8 cellular contexts compared by ENCODE assay signal in genomic region chr19:29587518-29587986, GRCh38. TPM values are rescaled to one million over a fixed set of nuclear protein-coding genes. Genes with fewer than 3 reads are reported as not detected.
DNase-seq lines count a peak whose midpoint lies in the region; ATAC-seq and TF ChIP-seq lines count a peak whose summit lies in the region.

No MANE protein-coding gene starts in this region.

- peak; percentile 82 to 86 for DNase-seq in activated T-cell treated with anti-CD3 and anti-CD28 coated beads, Interleukin-2, amount 50 U/mL, for 72 hours
- peak; percentile 63 for DNase-seq in stimulated activated CD4-positive, alpha-beta T cell treated with anti-CD3 and anti-CD28 coated beads, Interleukin-4, amount 100 ng/mL, for 24 hours
- DNase-seq in colonic mucosa, result no peak
- no peak for DNase-seq in spleen
- DNase-seq in H9, result no peak
- no peak for DNase-seq in ACHN

- ATAC-seq in GM19395 (IDR thresholded peaks at IDR 0.05; ENCODE audit: unreplicated experiment) (peak; percentile 91), HG03520 (IDR thresholded peaks at IDR 0.05; ENCODE audit: unreplicated experiment) (peak; percentile 75)
- ATAC-seq in activated T-cell treated with anti-CD3 and anti-CD28 coated beads, Interleukin-2, amount 50 U/mL, for 72 hours (replicated peaks in 1 of 2), result peak; percentile 99

- no peak overlapping the region for H3K9ac ChIP-seq in colonic mucosa (ENCODE audit: low read depth in 2 of 2, low read length in 2 of 2)
- H3K9ac ChIP-seq in H9 (ENCODE audit: extremely low read depth, insufficient read length, low read length), result no peak overlapping the region

- H3K36me3 ChIP-seq in colonic mucosa, result no peaks in the 10 kb centered on the region
- H3K36me3 ChIP-seq in spleen, result no peaks in the 10 kb centered on the region

- TF ChIP-seq CTCF in colonic mucosa (IDR thresholded peaks at IDR 0.05) (no peak), spleen (IDR thresholded peaks at IDR 0.05 in 8 of 11, conservative IDR thresholded peaks at IDR 0.05 in 3 of 11) (no peak), H9 (conservative IDR thresholded peaks at IDR 0.05) (no peak)

- no peak overlapping the region for H3K23ac ChIP-seq in H9 (ENCODE audit: insufficient read length, low read depth, low read length)

- no peaks in the 10 kb centered on the region for H3K23me2 ChIP-seq in H9 (ENCODE audit: insufficient read length, low read depth, low read length, poor library complexity, severe bottlenecking)

- H3K9me3 ChIP-seq in colonic mucosa, result no peaks in the 10 kb centered on the region
- peaks cover 0 to 28% (median 5%) of the 10 kb centered on the region in 8 donors for H3K9me3 ChIP-seq in spleen
- H3K9me3 ChIP-seq in H9 (ENCODE audit: control insufficient read depth, low read depth, low read length), result no peaks in the 10 kb centered on the region

- H3K27ac Mint-ChIP-seq in activated T-cell treated with anti-CD3 and anti-CD28 coated beads, Interleukin-2, amount 50 U/mL, for 72 hours, result peak overlapping the region; percentile 31
- no peak overlapping the region for H3K27ac Mint-ChIP-seq in H9

- no peak overlapping the region for H2AK5ac ChIP-seq in H9 (ENCODE audit: insufficient read length, low read length)

- H2BK5ac ChIP-seq in H9 (ENCODE audit: insufficient read length, low read length), result no peak overlapping the region

- H3K79me2 ChIP-seq in H9 (ENCODE audit: insufficient read depth, low read length), result no peaks in the 10 kb centered on the region

- peak overlapping the region; percentile 12 to 31 for H3K4me3 Mint-ChIP-seq in activated T-cell treated with anti-CD3 and anti-CD28 coated beads, Interleukin-2, amount 50 U/mL, for 72 hours
- no peak overlapping the region; a peak in 1 of 5 replicates for H3K4me3 Mint-ChIP-seq in H9

- H2BK20ac ChIP-seq in H9 (ENCODE audit: low read depth, low read length, poor library complexity, severe bottlenecking), result no peak overlapping the region

- in situ Hi-C loops in ACHN (cut with HindIII; ENCODE audit: low pct_ligation_motif_present, low pct_unique_long_range_greater_than_20kb, low sequenced_read_pairs), result no loop called here

- TF ChIP-seq POLR2A in spleen (IDR thresholded peaks at IDR 0.05), result no peak

- no peak overlapping the region for H3K18ac ChIP-seq in H9 (ENCODE audit: insufficient read length, low read depth, low read length)

- no peak overlapping the region for H4K91ac ChIP-seq in H9 (ENCODE audit: insufficient read length, low read depth, low read length)

- H3K4me1 ChIP-seq in colonic mucosa, result no peaks in the 10 kb centered on the region
- H3K4me1 ChIP-seq in spleen, result no peaks in the 10 kb centered on the region
- H3K4me1 ChIP-seq in H9 (ENCODE audit: insufficient read depth, low read length), result no peaks in the 10 kb centered on the region

- H3K9me3 Mint-ChIP-seq in activated T-cell treated with anti-CD3 and anti-CD28 coated beads, Interleukin-2, amount 50 U/mL, for 72 hours, result peaks cover 0 to 8% of the 10 kb centered on the region in 2 donors
- peaks cover 0 to 4% of the 10 kb centered on the region in 2 experiments; a peak in 4 of 5 replicates for H3K9me3 Mint-ChIP-seq in H9

- H3K36me3 Mint-ChIP-seq in activated T-cell treated with anti-CD3 and anti-CD28 coated beads, Interleukin-2, amount 50 U/mL, for 72 hours (ENCODE audit: insufficient read depth in 2 of 2), result peaks cover 7 to 16% of the 10 kb centered on the region in 2 donors
- H3K36me3 Mint-ChIP-seq in H9 (ENCODE audit: insufficient read depth in 1 of 3, low read depth in 3 of 3), result no peaks in the 10 kb centered on the region; a peak in 1 of 7 replicates

- H3K4me3 ChIP-seq in colonic mucosa (no peak overlapping the region), spleen (no peak overlapping the region)

- H3K56ac ChIP-seq in H9 (ENCODE audit: insufficient read length, low read depth, low read length), result no peak overlapping the region

- no peak overlapping the region for H4K5ac ChIP-seq in H9 (ENCODE audit: insufficient read length, low read depth, low read length)

- H3K79me1 ChIP-seq in H9 (ENCODE audit: insufficient read depth, low read depth, low read length, poor library complexity, severe bottlenecking), result no peaks in the 10 kb centered on the region

- H3T11ph ChIP-seq in H9 (ENCODE audit: low read length), result no peak overlapping the region

- peaks cover 45% of the 10 kb centered on the region for H3K4me1 Mint-ChIP-seq in activated T-cell treated with anti-CD3 and anti-CD28 coated beads, Interleukin-2, amount 50 U/mL, for 72 hours (ENCODE audit: low read depth)
- peaks cover 0 to 2% of the 10 kb centered on the region in 2 experiments; a peak in 1 of 4 replicates for H3K4me1 Mint-ChIP-seq in H9

- WGBS in spleen, 5 donors, result 57 to 71% (median 67%) methylated on average over 2 of the region's 2 CpGs
- WGBS in H9 (ENCODE audit: extremely low coverage, insufficient read length, low lambda C conversion rate), result no CpG with 5 or more reads among the region's 2 CpGs

- H3K27ac ChIP-seq in colonic mucosa, result no peak overlapping the region
- H3K27ac ChIP-seq in spleen, result peak overlapping the region in 2 of 8 donors; percentile 24 to 59
- no peak overlapping the region for H3K27ac ChIP-seq in H9 (ENCODE audit: insufficient read length, low read depth, low read length)

- no peak overlapping the region for H3K4ac ChIP-seq in H9 (ENCODE audit: low read depth, low read length)

- no peak overlapping the region for H3K4me2 ChIP-seq in H9 (ENCODE audit: insufficient read depth, insufficient read length, low read length)

- no peak overlapping the region for H4K8ac ChIP-seq in H9 (replicated peaks; ENCODE audit: insufficient read length, low read depth, low read length)

- H3K14ac ChIP-seq in H9 (ENCODE audit: insufficient read depth, low read length), result no peak overlapping the region

- no peaks in the 10 kb centered on the region for H3K27me3 ChIP-seq in colonic mucosa
- peaks cover 0 to 52% (median under 1%) of the 10 kb centered on the region in 7 donors for H3K27me3 ChIP-seq in spleen (replicated peaks in 1 of 7)
- H3K27me3 ChIP-seq in H9 (ENCODE audit: insufficient read depth, low read length), result no peaks in the 10 kb centered on the region

- no peak overlapping the region for H2BK120ac ChIP-seq in H9 (ENCODE audit: low read depth, low read length, poor library complexity, severe bottlenecking)

- H2AFZ ChIP-seq in H9 (ENCODE audit: low read length), result no peak overlapping the region

- peaks cover 50% of the 10 kb centered on the region for H3K27me3 Mint-ChIP-seq in activated T-cell treated with anti-CD3 and anti-CD28 coated beads, Interleukin-2, amount 50 U/mL, for 72 hours (ENCODE audit: low read depth)
- H3K27me3 Mint-ChIP-seq in H9 (ENCODE audit: low read depth), result peaks cover 88% of the 10 kb centered on the region

- no peak overlapping the region for H2BK12ac ChIP-seq in H9 (ENCODE audit: insufficient read length, low read depth, low read length)

- H2BK15ac ChIP-seq in H9 (ENCODE audit: low read depth, low read length), result no peak overlapping the region

- no peaks in the 10 kb centered on the region for H4K20me1 ChIP-seq in H9 (ENCODE audit: control insufficient read depth, insufficient read depth, insufficient read length)

- intact Hi-C loops in colonic mucosa (cut with DNase I) (no loop called here), spleen (cut with DNase I; ENCODE audit: low total_unique reads) (no loop called here)

RNA-seq across cellular contexts. Expression of gene POP4, which starts 18.5 kb away (rescaled TPM):
- 10 to 100 TPM; 62.6 to 65.3 TPM for total RNA-seq in activated T-cell treated with anti-CD3 and anti-CD28 coated beads, Interleukin-2, amount 50 U/mL, for 72 hours
- total RNA-seq in colonic mucosa (10 to 100 TPM; 52.4 to 87.5 TPM), spleen (10 to 100 TPM; 49.3 to 73.1 (median 60.7) TPM), H9 (2021) (51.4 and 53.6 TPM in 2 replicates)
- polyA plus RNA-seq in spleen, result 10 to 100 TPM; 54.5 to 69.1 (median 68.8) TPM

Comparison
In these comparisons a context has a peak if more than half of its experiments do, and no peak if none do; other contexts are left out.
1. DNase-seq: peak in activated T-cell treated with anti-CD3 and anti-CD28 coated beads, Interleukin-2, amount 50 U/mL, for 72 hours (2 of 2) and stimulated activated CD4-positive, alpha-beta T cell treated with anti-CD3 and anti-CD28 coated beads, Interleukin-4, amount 100 ng/mL, for 24 hours (single experiment); none in colonic mucosa (single experiment), spleen (single experiment), H9 (single experiment) and ACHN (single experiment).
2. H3K4me3 Mint-ChIP-seq: peak in activated T-cell treated with anti-CD3 and anti-CD28 coated beads, Interleukin-2, amount 50 U/mL, for 72 hours (2 of 2); none in H9 (0 of 2).
3. Peak in every context shown above with its lines, with median percentiles within 50 percentile points of each other: ATAC-seq.